Comparison of ENCODE assay signal across 11 cellular contexts in the genomic region with DNA sequence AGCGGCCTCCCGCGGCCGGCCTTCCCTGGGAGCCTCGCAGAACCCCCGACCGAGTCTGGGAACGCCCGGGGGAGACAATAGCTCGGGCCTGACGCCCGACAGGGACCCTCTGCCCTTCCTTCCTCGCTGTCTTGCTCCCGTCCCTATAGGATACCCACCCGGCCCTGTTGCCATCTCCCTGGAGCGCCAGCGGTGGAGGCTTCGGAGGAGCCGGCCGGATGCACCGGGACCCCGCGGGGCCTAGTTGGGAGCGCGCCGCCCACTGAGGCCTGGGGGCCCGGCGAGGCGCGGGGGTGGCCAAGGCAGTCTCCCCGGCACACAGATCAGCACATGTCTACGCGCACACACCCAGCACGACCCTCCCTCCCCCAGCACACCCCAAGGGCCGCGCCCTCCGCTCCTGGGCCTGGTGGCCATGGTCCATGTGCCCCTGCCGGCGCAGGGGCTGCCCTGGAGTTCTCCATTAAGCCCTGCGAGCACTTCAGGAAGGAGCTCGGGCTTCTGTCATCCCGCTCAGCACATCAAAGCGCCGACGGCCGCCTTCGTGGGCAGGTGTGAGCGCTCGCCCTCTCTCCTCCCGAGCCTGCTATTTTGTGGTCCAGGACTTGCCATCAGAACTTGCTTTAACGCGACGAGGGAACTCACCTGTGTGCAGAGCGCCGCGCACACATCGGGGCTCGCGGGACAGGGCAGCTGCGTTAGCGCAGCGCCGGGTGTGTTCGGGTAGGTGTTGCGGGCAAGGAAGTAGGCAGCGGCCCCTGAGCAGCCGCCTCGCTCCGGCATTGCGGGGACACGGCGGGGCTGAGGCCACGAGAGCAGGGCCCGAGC. TPM values are rescaled to one million over a fixed set of nuclear protein-coding genes. Genes with fewer than 3 reads are reported as not detected.
DNase-seq lines count a peak whose midpoint lies in the region; ATAC-seq and TF ChIP-seq lines count a peak whose summit lies in the region.
"Had no signal": no experiment of that assay in that cellular context is flagged by ENCODE, and none has a peak within 500 bp of the region (broad histone marks: within the 10 kb centered on the region; RNA-seq: fewer than 3 reads in every experiment).

No MANE protein-coding gene starts in this region.

- H3K27me3 ChIP-seq in NT2/D1 (ENCODE audit: insufficient read depth, insufficient read length), result peaks cover 92% of the 10 kb centered on the region
- H3K27me3 ChIP-seq in duodenal mucosa (ENCODE audit: control insufficient read depth in 1 of 2, insufficient read depth in 2 of 2, low read length in 2 of 2), result peaks cover 75 to 81% of the 10 kb centered on the region in 2 donors
- peaks cover 11% of the 10 kb centered on the region for H3K27me3 ChIP-seq in lung (ENCODE audit: control insufficient read depth, insufficient read depth)
- H3K27me3 ChIP-seq in smooth muscle cell (ENCODE audit: low read depth), result peaks cover 82% of the 10 kb centered on the region

- no peak for ATAC-seq in lung (ENCODE audit: insufficient read depth, low FRiP score)
- ATAC-seq in GM21576 (IDR thresholded peaks at IDR 0.05; ENCODE audit: unreplicated experiment), result no peak
- ATAC-seq in GM18517 (IDR thresholded peaks at IDR 0.05; ENCODE audit: unreplicated experiment), result no peak
- ATAC-seq: Right ventricle myocardium inferior had no signal

- no peak for DNase-seq in NT2/D1 (ENCODE audit: low read depth, low spot score)
- DNase-seq in lung (ENCODE audit: low spot score), result no peak
- DNase-seq in smooth muscle cell (lab: John Stamatoyannopoulos, UW; ENCODE audit: unreplicated experiment), result no peak
- no peak for DNase-seq in HEK293T (ENCODE audit: extremely low spot score)
- no peak for DNase-seq in NCI-H774 (lab: John Stamatoyannopoulos, UW)
- DNase-seq: NCI-H524 had no signal

- peak overlapping the region; percentile 82 for H3K4me2 ChIP-seq in smooth muscle cell

- no peaks in the 10 kb centered on the region for H3K4me1 ChIP-seq in NT2/D1 (ENCODE audit: insufficient read depth, insufficient read length)
- H3K4me1 ChIP-seq in duodenal mucosa (ENCODE audit: control insufficient read depth in 1 of 2, insufficient read depth in 2 of 2, low read length in 2 of 2), result no peaks in the 10 kb centered on the region
- peaks cover 0 to 11% of the 10 kb centered on the region in 2 donors for H3K4me1 ChIP-seq in lung (ENCODE audit: control insufficient read depth in 2 of 2, insufficient read depth in 2 of 2, low read length in 2 of 2)
- H3K4me1 ChIP-seq in smooth muscle cell (ENCODE audit: low read depth), result peaks cover 16% of the 10 kb centered on the region

- H3K9ac ChIP-seq in NT2/D1 (ENCODE audit: insufficient read length, low read depth) (peak overlapping the region; percentile 21), duodenal mucosa (ENCODE audit: low read depth in 1 of 2, low read length in 2 of 2) (peak overlapping the region in 1 of 2 donors; percentile 32), smooth muscle cell (ENCODE audit: low read depth) (no peak overlapping the region)

- H4K20me1 ChIP-seq in smooth muscle cell (ENCODE audit: low read depth), result peaks cover 24% of the 10 kb centered on the region

- CTCF ChIA-PET in HEK293T (lab: Yijun Ruan, JAX), result no interaction called here

- WGBS in lung, 2 donors, result 4 to 11% methylated on average over 60 to 74 of the region's 74 CpGs
- 15% methylated on average over 58 of the region's 74 CpGs for WGBS in smooth muscle cell (ENCODE audit: low lambda C conversion rate)

- no peak for TF ChIP-seq CTCF in lung (IDR thresholded peaks at IDR 0.05; ENCODE audit: control extremely low read depth, extremely low read depth)
- no peak for TF ChIP-seq CTCF in smooth muscle cell (IDR thresholded peaks at IDR 0.05; ENCODE audit: borderline replicate concordance, insufficient read depth, poor library complexity, severe bottlenecking)

- H3K9me3 ChIP-seq in NT2/D1 (ENCODE audit: insufficient read depth, low read length) (no peaks in the 10 kb centered on the region), duodenal mucosa (ENCODE audit: control insufficient read depth in 1 of 2, low read length in 2 of 2) (no peaks in the 10 kb centered on the region), lung (ENCODE audit: control insufficient read depth in 2 of 2, insufficient read depth in 1 of 2, low read length in 1 of 2) (peaks cover 0 to 4% of the 10 kb centered on the region in 2 donors), smooth muscle cell (replicated peaks; ENCODE audit: low read depth) (no peaks in the 10 kb centered on the region)

- POLR2A ChIA-PET in HEK293T (lab: Yijun Ruan, JAX), result no interaction called here

- H3K4me3 ChIP-seq in NT2/D1 (ENCODE audit: insufficient read length, low read depth), result peak overlapping the region; percentile 24
- H3K4me3 ChIP-seq in duodenal mucosa (ENCODE audit: low read depth in 1 of 2, low read length in 2 of 2), result peak overlapping the region; percentile 58 to 66
- peak overlapping the region; percentile 48 for H3K4me3 ChIP-seq in lung
- peak overlapping the region; percentile 57 for H3K4me3 ChIP-seq in smooth muscle cell

- H3K36me3 ChIP-seq in NT2/D1 (ENCODE audit: insufficient read depth, insufficient read length, low read length), result no peaks in the 10 kb centered on the region
- no peaks in the 10 kb centered on the region for H3K36me3 ChIP-seq in duodenal mucosa (ENCODE audit: control insufficient read depth in 1 of 2, insufficient read depth in 2 of 2, low read length in 2 of 2)
- H3K36me3 ChIP-seq in lung (ENCODE audit: control insufficient read depth in 2 of 2, insufficient read depth in 2 of 2, low read length in 2 of 2), result no peaks in the 10 kb centered on the region
- H3K36me3 ChIP-seq in smooth muscle cell (ENCODE audit: low read depth), result no peaks in the 10 kb centered on the region

- H2AFZ ChIP-seq in smooth muscle cell (ENCODE audit: low read depth), result no peak overlapping the region

- peak overlapping the region; percentile 50 for H3K27ac ChIP-seq in duodenal mucosa (ENCODE audit: low read depth, low read length)
- peak overlapping the region in 1 of 2 donors; percentile 57 for H3K27ac ChIP-seq in lung (ENCODE audit: low read depth in 1 of 2, low read length in 1 of 2)
- H3K27ac ChIP-seq in smooth muscle cell (ENCODE audit: low read depth), result no peak overlapping the region

- H3K79me2 ChIP-seq in smooth muscle cell (ENCODE audit: low read depth), result no peaks in the 10 kb centered on the region

- no peaks in the 10 kb centered on the region for H3F3A ChIP-seq in smooth muscle cell (ENCODE audit: low read depth)

TF ChIP-seq in HEK293T, 16 proteins besides CTCF, POLR2A, EP300 and RAD21:
- TF ChIP-seq CTBP1 (IDR thresholded peaks at IDR 0.05; ENCODE audit: borderline replicate concordance), result no peak
- no peak for TF ChIP-seq SUZ12 (IDR thresholded peaks at IDR 0.05)
- no peak for TF ChIP-seq HDGF (IDR thresholded peaks at IDR 0.05; ENCODE audit: borderline replicate concordance)
- no peak for TF ChIP-seq FOXA1 (IDR thresholded peaks at IDR 0.05)
- no peak for TF ChIP-seq FOXK2 (IDR thresholded peaks at IDR 0.05)
- TF ChIP-seq NFRKB (IDR thresholded peaks at IDR 0.05), result no peak
- no peak for TF ChIP-seq L3MBTL2 (conservative IDR thresholded peaks at IDR 0.05)
- TF ChIP-seq FOXM1 (IDR thresholded peaks at IDR 0.05; ENCODE audit: borderline replicate concordance), result no peak
- no peak for TF ChIP-seq SP1 (IDR thresholded peaks at IDR 0.05)
- TF ChIP-seq BHLHE40 (IDR thresholded peaks at IDR 0.05; ENCODE audit: borderline replicate concordance), result no peak
- no peak for TF ChIP-seq TARDBP (IDR thresholded peaks at IDR 0.05)
- TF ChIP-seq, protein P1, sequence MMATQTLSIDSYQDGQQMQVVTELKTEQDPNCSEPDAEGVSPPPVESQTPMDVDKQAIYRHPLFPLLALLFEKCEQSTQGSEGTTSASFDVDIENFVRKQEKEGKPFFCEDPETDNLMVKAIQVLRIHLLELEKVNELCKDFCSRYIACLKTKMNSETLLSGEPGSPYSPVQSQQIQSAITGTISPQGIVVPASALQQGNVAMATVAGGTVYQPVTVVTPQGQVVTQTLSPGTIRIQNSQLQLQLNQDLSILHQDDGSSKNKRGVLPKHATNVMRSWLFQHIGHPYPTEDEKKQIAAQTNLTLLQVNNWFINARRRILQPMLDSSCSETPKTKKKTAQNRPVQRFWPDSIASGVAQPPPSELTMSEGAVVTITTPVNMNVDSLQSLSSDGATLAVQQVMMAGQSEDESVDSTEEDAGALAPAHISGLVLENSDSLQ (IDR thresholded peaks at IDR 0.05), result no peak
- no peak for TF ChIP-seq ZNF384 (IDR thresholded peaks at IDR 0.05)

RNA-seq across cellular contexts. Expression of a gene that starts 3.7 kb away (rescaled TPM):
- total RNA-seq in lung (10 to 100 TPM; 17.2 to 22.9 TPM), smooth muscle cell (1.8 and 3.5 TPM in 2 replicates)
- polyA plus RNA-seq in lung (10 to 100 TPM in 1 of 2 donors, 1 to 10 TPM in 1; 8.3 to 11.4 TPM), smooth muscle cell (4.5 and 4.8 TPM in 2 replicates)
- total RNA-seq: bronchial epithelial cell had no signal
